Comparison of ENCODE assay signal across 13 cellular contexts in the genomic region with DNA sequence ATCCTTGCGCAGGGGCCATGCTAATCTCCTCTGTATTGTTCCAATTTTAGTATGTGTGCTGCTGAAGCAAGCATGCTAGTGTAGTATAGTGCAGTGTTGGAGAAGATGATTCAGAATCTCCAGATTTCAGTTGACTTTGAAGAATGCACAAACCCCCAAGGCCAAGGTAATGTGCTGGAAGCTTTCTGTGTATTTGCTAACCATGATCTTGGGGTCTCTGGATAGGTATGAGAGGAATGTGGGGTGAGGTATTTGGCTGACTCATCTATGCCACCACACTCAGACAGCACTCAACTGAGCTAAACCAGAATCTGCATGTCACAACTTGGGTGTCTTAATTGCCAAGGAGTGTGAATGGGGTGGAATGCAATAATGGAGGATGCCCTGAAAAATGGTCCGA. TPM values are rescaled to one million over a fixed set of nuclear protein-coding genes. Genes with fewer than 3 reads are reported as not detected.
DNase-seq lines count a peak whose midpoint lies in the region; ATAC-seq and TF ChIP-seq lines count a peak whose summit lies in the region.
"Had no signal": no experiment of that assay in that cellular context is flagged by ENCODE, and none has a peak within 500 bp of the region (broad histone marks: within the 10 kb centered on the region; RNA-seq: fewer than 3 reads in every experiment).

No MANE protein-coding gene starts in this region.

- TF ChIP-seq CTCF in GM23338 (conservative IDR thresholded peaks at IDR 0.05; ENCODE audit: low read depth in 2 of 2) (no peak), foreskin keratinocyte (conservative IDR thresholded peaks at IDR 0.05) (no peak), upper lobe of right lung (IDR thresholded peaks at IDR 0.05) (no peak)

- H3K9me3 ChIP-seq in upper lobe of right lung = no peaks in the 10 kb centered on the region

- H3K9me3 Mint-ChIP-seq in GM23338 = peaks cover 20% of the 10 kb centered on the region

- peaks cover 9% of the 10 kb centered on the region for H3K27me3 Mint-ChIP-seq in GM23338 (ENCODE audit: insufficient read depth, low read depth, poor library complexity)

- H3K4me1 ChIP-seq in GM23338 (ENCODE audit: insufficient read depth) = peaks cover 25% of the 10 kb centered on the region
- peaks cover 10% of the 10 kb centered on the region for H3K4me1 ChIP-seq in foreskin keratinocyte
- H3K4me1 ChIP-seq in upper lobe of right lung = no peaks in the 10 kb centered on the region

- intact Hi-C loops in upper lobe of right lung (cut with DNase I) = no loop called here

- H3K79me2 ChIP-seq in GM23338 (replicated peaks; ENCODE audit: insufficient read depth) = no peaks in the 10 kb centered on the region

- no peaks in the 10 kb centered on the region for H3K27me3 ChIP-seq in GM23338 (ENCODE audit: insufficient read depth)
- no peaks in the 10 kb centered on the region for H3K27me3 ChIP-seq in foreskin keratinocyte
- H3K27me3 ChIP-seq in upper lobe of right lung = no peaks in the 10 kb centered on the region

- ATAC-seq in GM23338 (peak; percentile 63), foreskin keratinocyte (peak; percentile 78), upper lobe of right lung (no peak), HG02763 (IDR thresholded peaks at IDR 0.05; ENCODE audit: unreplicated experiment) (no peak)

- H4K20me1 ChIP-seq in GM23338 (replicated peaks; ENCODE audit: insufficient read depth) = no peaks in the 10 kb centered on the region

- peak overlapping the region; percentile 75 for H3K27ac Mint-ChIP-seq in GM23338
- H3K27ac Mint-ChIP-seq: CD14-positive monocyte; stimulated activated naive CD8-positive, alpha-beta T cell treated with anti-CD3 and anti-CD28 coated beads, Interleukin-15, Interleukin-2, amounts not matched to agents 100 ng/mL and 50 ng/mL, for 24 hours had no signal

- DNase-seq in ACHN = peak; percentile 78
- DNase-seq in GM23338 (ENCODE audit: low spot score) = peak; percentile 71
- peak; percentile 9 for DNase-seq in SW480 (ENCODE audit: low spot score)
- DNase-seq in foreskin keratinocyte = peak; percentile 86 to 92
- DNase-seq in upper lobe of right lung = no peak
- no peak for DNase-seq in putamen (ENCODE audit: low spot score)
- no peak for DNase-seq in amniotic stem cell (lab: John Stamatoyannopoulos, UW)
- DNase-seq: MM.1S; retina; stimulated activated CD4-positive, alpha-beta T cell treated with anti-CD3 and anti-CD28 coated beads, Interleukin-4, amount 100 ng/mL, for 4 hours had no signal

- H3K4me3 ChIP-seq in GM23338 (no peak overlapping the region), upper lobe of right lung (no peak overlapping the region)

- no peak overlapping the region for H3K4me3 Mint-ChIP-seq in GM23338
- H3K4me3 Mint-ChIP-seq: CD14-positive monocyte; stimulated activated naive CD8-positive, alpha-beta T cell treated with anti-CD3 and anti-CD28 coated beads, Interleukin-15, Interleukin-2, amounts not matched to agents 100 ng/mL and 50 ng/mL, for 24 hours had no signal

- peak overlapping the region; percentile 56 for H3K4me2 ChIP-seq in GM23338

- H2AFZ ChIP-seq in GM23338 = no peak overlapping the region

- H3K27ac ChIP-seq in GM23338 (ENCODE audit: low read depth) = peak overlapping the region; percentile 47; the same call in 1 of the 2 replicates
- H3K27ac ChIP-seq in foreskin keratinocyte = no peak overlapping the region
- H3K27ac ChIP-seq in upper lobe of right lung = no peak overlapping the region

- no peaks in the 10 kb centered on the region for H3K9me2 ChIP-seq in GM23338 (ENCODE audit: insufficient read depth)

- H3F3A ChIP-seq in GM23338 (replicated peaks; ENCODE audit: low read depth) = no peaks in the 10 kb centered on the region

- peaks cover 12% of the 10 kb centered on the region for H3K36me3 Mint-ChIP-seq in GM23338 (ENCODE audit: low read depth)
- H3K36me3 Mint-ChIP-seq: CD14-positive monocyte had no signal

- H3K36me3 ChIP-seq in GM23338 (ENCODE audit: insufficient read depth) (peaks cover 8% of the 10 kb centered on the region; the same call in 1 of the 2 replicates), upper lobe of right lung (no peaks in the 10 kb centered on the region)

- in situ Hi-C loops in ACHN (cut with HindIII; ENCODE audit: low pct_ligation_motif_present, low pct_unique_long_range_greater_than_20kb, low sequenced_read_pairs) = no loop called here

- H3K4me1 Mint-ChIP-seq in GM23338 = peaks cover 20% of the 10 kb centered on the region
- H3K4me1 Mint-ChIP-seq: CD14-positive monocyte had no signal

TF ChIP-seq in GM23338, 12 proteins besides CTCF, POLR2A, EP300 and RAD21 (continues in another document):
- TF ChIP-seq, protein P1, sequence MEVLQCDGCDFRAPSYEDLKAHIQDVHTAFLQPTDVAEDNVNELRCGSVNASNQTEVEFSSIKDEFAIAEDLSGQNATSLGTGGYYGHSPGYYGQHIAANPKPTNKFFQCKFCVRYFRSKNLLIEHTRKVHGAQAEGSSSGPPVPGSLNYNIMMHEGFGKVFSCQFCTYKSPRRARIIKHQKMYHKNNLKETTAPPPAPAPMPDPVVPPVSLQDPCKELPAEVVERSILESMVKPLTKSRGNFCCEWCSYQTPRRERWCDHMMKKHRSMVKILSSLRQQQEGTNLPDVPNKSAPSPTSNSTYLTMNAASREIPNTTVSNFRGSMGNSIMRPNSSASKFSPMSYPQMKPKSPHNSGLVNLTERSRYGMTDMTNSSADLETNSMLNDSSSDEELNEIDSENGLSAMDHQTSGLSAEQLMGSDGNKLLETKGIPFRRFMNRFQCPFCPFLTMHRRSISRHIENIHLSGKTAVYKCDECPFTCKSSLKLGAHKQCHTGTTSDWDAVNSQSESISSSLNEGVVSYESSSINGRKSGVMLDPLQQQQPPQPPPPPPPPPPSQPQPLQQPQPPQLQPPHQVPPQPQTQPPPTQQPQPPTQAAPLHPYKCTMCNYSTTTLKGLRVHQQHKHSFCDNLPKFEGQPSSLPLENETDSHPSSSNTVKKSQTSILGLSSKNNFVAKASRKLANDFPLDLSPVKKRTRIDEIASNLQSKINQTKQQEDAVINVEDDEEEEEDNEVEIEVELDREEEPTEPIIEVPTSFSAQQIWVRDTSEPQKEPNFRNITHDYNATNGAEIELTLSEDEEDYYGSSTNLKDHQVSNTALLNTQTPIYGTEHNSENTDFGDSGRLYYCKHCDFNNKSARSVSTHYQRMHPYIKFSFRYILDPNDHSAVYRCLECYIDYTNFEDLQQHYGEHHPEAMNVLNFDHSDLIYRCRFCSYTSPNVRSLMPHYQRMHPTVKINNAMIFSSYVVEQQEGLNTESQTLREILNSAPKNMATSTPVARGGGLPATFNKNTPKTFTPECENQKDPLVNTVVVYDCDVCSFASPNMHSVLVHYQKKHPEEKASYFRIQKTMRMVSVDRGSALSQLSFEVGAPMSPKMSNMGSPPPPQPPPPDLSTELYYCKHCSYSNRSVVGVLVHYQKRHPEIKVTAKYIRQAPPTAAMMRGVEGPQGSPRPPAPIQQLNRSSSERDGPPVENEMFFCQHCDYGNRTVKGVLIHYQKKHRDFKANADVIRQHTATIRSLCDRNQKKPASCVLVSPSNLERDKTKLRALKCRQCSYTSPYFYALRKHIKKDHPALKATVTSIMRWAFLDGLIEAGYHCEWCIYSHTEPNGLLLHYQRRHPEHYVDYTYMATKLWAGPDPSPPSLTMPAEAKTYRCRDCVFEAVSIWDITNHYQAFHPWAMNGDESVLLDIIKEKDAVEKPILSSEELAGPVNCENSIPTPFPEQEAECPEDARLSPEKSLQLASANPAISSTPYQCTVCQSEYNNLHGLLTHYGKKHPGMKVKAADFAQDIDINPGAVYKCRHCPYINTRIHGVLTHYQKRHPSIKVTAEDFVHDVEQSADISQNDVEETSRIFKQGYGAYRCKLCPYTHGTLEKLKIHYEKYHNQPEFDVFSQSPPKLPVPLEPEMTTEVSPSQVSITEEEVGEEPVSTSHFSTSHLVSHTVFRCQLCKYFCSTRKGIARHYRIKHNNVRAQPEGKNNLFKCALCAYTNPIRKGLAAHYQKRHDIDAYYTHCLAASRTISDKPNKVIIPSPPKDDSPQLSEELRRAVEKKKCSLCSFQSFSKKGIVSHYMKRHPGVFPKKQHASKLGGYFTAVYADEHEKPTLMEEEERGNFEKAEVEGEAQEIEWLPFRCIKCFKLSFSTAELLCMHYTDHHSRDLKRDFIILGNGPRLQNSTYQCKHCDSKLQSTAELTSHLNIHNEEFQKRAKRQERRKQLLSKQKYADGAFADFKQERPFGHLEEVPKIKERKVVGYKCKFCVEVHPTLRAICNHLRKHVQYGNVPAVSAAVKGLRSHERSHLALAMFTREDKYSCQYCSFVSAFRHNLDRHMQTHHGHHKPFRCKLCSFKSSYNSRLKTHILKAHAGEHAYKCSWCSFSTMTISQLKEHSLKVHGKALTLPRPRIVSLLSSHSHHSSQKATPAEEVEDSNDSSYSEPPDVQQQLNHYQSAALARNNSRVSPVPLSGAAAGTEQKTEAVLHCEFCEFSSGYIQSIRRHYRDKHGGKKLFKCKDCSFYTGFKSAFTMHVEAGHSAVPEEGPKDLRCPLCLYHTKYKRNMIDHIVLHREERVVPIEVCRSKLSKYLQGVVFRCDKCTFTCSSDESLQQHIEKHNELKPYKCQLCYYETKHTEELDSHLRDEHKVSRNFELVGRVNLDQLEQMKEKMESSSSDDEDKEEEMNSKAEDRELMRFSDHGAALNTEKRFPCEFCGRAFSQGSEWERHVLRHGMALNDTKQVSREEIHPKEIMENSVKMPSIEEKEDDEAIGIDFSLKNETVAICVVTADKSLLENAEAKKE (CRISPR knock-in tag; IDR thresholded peaks at IDR 0.05) = no peak
- TF ChIP-seq STAT1 (IDR thresholded peaks at IDR 0.05; ENCODE audit: unreplicated experiment) (no peak), ZNF331 (CRISPR knock-in tag; IDR thresholded peaks at IDR 0.05; ENCODE audit: low read depth) (no peak), NANOG (IDR thresholded peaks at IDR 0.05; ENCODE audit: borderline replicate concordance) (no peak)

RNA-seq across cellular contexts. Expression of gene DEK, which starts 42.7 kb away (rescaled TPM):
- 213 and 218 TPM in 2 replicates for total RNA-seq in GM23338 (2014; rRNA removed; shearing (Covaris generic))
- polyA plus RNA-seq in GM23338 (2016; fragmentation: Nextera tagmentation; extraction: Ambion mirVana) (516 and 582 TPM in 2 replicates), foreskin keratinocyte (58.0 and 78.7 TPM in 2 replicates)
- total RNA-seq in foreskin keratinocyte (125 and 154 TPM in 2 replicates), upper lobe of right lung (64.9 TPM)

Comparison
In these comparisons a context has a peak if more than half of its experiments do, and no peak if none do; other contexts are left out.
1. DNase-seq: peak in ACHN (single experiment), GM23338 (single experiment), SW480 (single experiment) and foreskin keratinocyte (2 of 2); none in upper lobe of right lung (single experiment), putamen (single experiment) and amniotic stem cell (single experiment).
2. ATAC-seq: peak in GM23338 (single experiment) and foreskin keratinocyte (single experiment); none in upper lobe of right lung (single experiment) and HG02763 (single experiment).